ENCODE assay signal across 1 cellular context in genomic region chr10:37965006-37965405, GRCh38.
TF ChIP-seq lines count a peak whose summit lies in the region.

No MANE protein-coding gene starts in this region.

TF ChIP-seq in K562, 482 proteins besides CTCF, POLR2A, EP300 and RAD21:
- no peak for TF ChIP-seq RB1 (IDR thresholded peaks at IDR 0.05; ENCODE audit: low read depth)
- TF ChIP-seq CBX5 (IDR thresholded peaks at IDR 0.05; ENCODE audit: borderline replicate concordance, low read depth) = 0 out of 2 replicates have a peak, but pooled peaks have one; percentile 38
- no peak for TF ChIP-seq GTF2B (IDR thresholded peaks at IDR 0.05; ENCODE audit: extremely low read depth, insufficient read length)
- no peak for TF ChIP-seq GATAD2B (IDR thresholded peaks at IDR 0.05; ENCODE audit: borderline replicate concordance)
- TF ChIP-seq, protein P1, sequence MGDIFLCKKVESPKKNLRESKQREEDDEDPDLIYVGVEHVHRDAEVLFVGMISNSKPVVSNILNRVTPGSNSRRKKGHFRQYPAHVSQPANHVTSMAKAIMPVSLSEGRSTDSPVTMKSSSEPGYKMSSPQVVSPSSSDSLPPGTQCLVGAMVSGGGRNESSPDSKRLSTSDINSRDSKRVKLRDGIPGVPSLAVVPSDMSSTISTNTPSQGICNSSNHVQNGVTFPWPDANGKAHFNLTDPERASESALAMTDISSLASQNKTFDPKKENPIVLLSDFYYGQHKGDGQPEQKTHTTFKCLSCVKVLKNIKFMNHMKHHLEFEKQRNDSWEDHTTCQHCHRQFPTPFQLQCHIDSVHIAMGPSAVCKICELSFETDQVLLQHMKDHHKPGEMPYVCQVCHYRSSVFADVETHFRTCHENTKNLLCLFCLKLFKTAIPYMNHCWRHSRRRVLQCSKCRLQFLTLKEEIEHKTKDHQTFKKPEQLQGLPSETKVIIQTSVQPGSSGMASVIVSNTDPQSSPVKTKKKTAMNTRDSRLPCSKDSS (IDR thresholded peaks at IDR 0.05; ENCODE audit: low read depth, partially characterized antibody) = peak; percentile 16
